In the genomic region with DNA sequence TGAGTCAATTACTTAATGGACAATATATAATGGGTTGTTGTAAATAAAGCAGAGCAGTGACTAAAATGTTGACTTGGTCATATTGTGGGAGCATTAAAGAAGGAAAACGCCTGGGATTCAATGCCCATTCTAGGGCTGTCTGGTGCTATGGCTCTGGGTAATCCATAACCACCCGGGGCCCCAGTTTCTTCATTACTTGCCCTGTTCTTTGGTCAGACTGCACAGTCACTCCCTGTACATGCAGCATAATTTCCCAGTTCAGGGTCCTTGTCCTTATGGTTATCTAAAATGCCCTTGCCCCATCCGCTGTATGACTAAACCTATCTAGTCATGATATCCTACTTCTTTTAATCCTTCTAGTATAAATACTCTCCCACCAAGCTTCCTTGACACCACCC, we compare ENCODE assay signal across 1 cellular context.
TF ChIP-seq lines count a peak whose summit lies in the region.

No MANE protein-coding gene starts in this region.

TF ChIP-seq in IMR-90, 13 proteins besides CTCF, POLR2A, EP300 and RAD21:
- TF ChIP-seq, protein P1, sequence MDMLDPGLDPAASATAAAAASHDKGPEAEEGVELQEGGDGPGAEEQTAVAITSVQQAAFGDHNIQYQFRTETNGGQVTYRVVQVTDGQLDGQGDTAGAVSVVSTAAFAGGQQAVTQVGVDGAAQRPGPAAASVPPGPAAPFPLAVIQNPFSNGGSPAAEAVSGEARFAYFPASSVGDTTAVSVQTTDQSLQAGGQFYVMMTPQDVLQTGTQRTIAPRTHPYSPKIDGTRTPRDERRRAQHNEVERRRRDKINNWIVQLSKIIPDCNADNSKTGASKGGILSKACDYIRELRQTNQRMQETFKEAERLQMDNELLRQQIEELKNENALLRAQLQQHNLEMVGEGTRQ (IDR thresholded peaks at IDR 0.05; ENCODE audit: low read depth, low read length) = no peak
- TF ChIP-seq FOS (IDR thresholded peaks at IDR 0.05; ENCODE audit: low read depth, low read length) (0 out of 2 replicates have a peak, but pooled peaks have one; percentile 13), NFE2L2 (IDR thresholded peaks at IDR 0.05; ENCODE audit: low read depth, low read length) (0 out of 2 replicates have a peak, but pooled peaks have one; percentile 32), CEBPB (IDR thresholded peaks at IDR 0.05; ENCODE audit: low read depth, low read length) (peak; percentile 9; the same call in 1 of the 2 replicates)
